Comparison of ENCODE assay signal across 20 cellular contexts in the genomic region with DNA sequence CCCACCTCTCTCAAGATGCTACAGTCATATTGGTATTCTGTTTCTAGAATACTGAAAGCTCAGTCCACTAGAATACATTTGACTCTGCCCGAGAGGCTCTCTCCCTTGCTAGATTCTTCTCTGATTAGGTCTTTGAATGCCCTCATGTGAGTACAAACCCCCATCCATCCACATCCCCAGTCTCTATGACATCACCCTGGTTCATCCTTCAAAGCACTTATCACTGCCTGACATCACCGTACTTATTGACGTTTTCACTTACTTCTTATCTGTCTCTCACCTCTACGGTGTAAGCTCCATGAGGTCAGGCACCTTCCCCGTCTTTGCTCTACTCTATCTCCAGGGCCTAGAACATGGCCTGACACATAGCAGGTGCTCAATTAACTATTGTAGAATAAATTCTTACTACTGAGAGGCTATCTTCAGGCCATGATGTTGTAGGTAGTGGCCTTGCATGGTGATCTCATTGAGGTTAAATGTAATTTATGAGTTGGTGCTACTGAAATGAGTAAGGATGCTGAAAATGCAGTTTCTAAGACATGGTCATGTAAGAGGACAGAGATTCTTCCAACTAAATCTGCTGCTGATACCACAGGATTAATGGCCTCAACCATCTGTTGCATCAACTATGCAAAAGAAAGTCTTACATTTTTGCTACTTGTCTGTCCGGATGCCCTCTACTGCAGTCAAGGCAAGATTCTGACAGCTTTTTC. TPM values are rescaled to one million over a fixed set of nuclear protein-coding genes. Genes with fewer than 3 reads are reported as not detected.
A peak's percentile ranks its signal among the peaks of the same experiment; 100 is the strongest.
DNase-seq lines count a peak whose midpoint lies in the region; ATAC-seq, FAIRE-seq and TF ChIP-seq lines count a peak whose summit lies in the region.
"Had no signal": no experiment of that assay in that cellular context is flagged by ENCODE, and none has a peak within 500 bp of the region (broad histone marks: within the 10 kb centered on the region; RNA-seq: fewer than 3 reads in every experiment).

No MANE protein-coding gene starts in this region.

- H3K27ac Mint-ChIP-seq in activated CD4-positive, alpha-beta T cell treated with anti-CD3 and anti-CD28 coated beads for 36 hours: peak overlapping the region; percentile 48
- peak overlapping the region; percentile 6; the same call in 1 of the 2 replicates for H3K27ac Mint-ChIP-seq in HFFc6
- H3K27ac Mint-ChIP-seq in chondrocyte (ENCODE audit: unreplicated experiment): peak overlapping the region; percentile 3

- peak; percentile 5 for FAIRE-seq in GM12891 (lab: Jason Lieb, UNC)

- no peak overlapping the region for H3K4me3 ChIP-seq in spleen
- H3K4me3 ChIP-seq: SJCRH30 had no signal

- H3K9me3 Mint-ChIP-seq in activated CD4-positive, alpha-beta T cell treated with anti-CD3 and anti-CD28 coated beads for 36 hours (ENCODE audit: low read depth): no peaks in the 10 kb centered on the region
- no peaks in the 10 kb centered on the region for H3K9me3 Mint-ChIP-seq in HFFc6
- no peaks in the 10 kb centered on the region for H3K9me3 Mint-ChIP-seq in chondrocyte (ENCODE audit: low read depth)
- H3K9me3 Mint-ChIP-seq: CD4-positive, alpha-beta memory T cell had no signal

- no peaks in the 10 kb centered on the region for H3K4me1 ChIP-seq in spleen
- H3K4me1 ChIP-seq: SJCRH30 had no signal

- TF ChIP-seq CTCF in HFFc6 (IDR thresholded peaks at IDR 0.05) (no peak), chondrocyte (IDR thresholded peaks at IDR 0.05) (no peak), spleen (IDR thresholded peaks at IDR 0.05 in 8 of 11, conservative IDR thresholded peaks at IDR 0.05 in 3 of 11) (no peak)

- H3K36me3 Mint-ChIP-seq in activated CD4-positive, alpha-beta T cell treated with anti-CD3 and anti-CD28 coated beads for 36 hours (ENCODE audit: low read depth): peaks cover 37% of the 10 kb centered on the region
- peaks cover 40% of the 10 kb centered on the region for H3K36me3 Mint-ChIP-seq in HFFc6 (ENCODE audit: low read depth)
- H3K36me3 Mint-ChIP-seq in chondrocyte (ENCODE audit: low read depth): peaks cover 43% of the 10 kb centered on the region

- intact Hi-C loops in activated CD4-positive, alpha-beta T cell treated with anti-CD3 and anti-CD28 coated beads for 36 hours (cut with DNase I, micrococcal nuclease): no loop called here
- intact Hi-C loops in left colon (cut with DNase I, micrococcal nuclease): no loop called here
- intact Hi-C loops in spleen (cut with DNase I; ENCODE audit: low total_unique reads): no loop called here

- WGBS in spleen, 5 donors: 95 to 99% (median 95%) methylated on average over 6 of the region's 6 CpGs

- CTCF ChIA-PET in activated CD4-positive, alpha-beta T cell treated with anti-CD3 and anti-CD28 coated beads for 36 hours (lab: Charles Lee): no interaction called here

- no peaks in the 10 kb centered on the region for H3K27me3 Mint-ChIP-seq in activated CD4-positive, alpha-beta T cell treated with anti-CD3 and anti-CD28 coated beads for 36 hours
- no peaks in the 10 kb centered on the region for H3K27me3 Mint-ChIP-seq in HFFc6 (ENCODE audit: insufficient read depth)
- H3K27me3 Mint-ChIP-seq in chondrocyte (ENCODE audit: low read depth): no peaks in the 10 kb centered on the region
- H3K27me3 Mint-ChIP-seq: CD4-positive, alpha-beta memory T cell had no signal

- no peak for DNase-seq in activated CD4-positive, alpha-beta T cell treated with anti-CD3 and anti-CD28 coated beads for 36 hours
- DNase-seq in activated CD4-positive, alpha-beta T cell treated with anti-CD3 and anti-CD28 coated beads for 4 hours: no peak
- DNase-seq in GM12891 (ENCODE audit: insufficient read length, low spot score) (no peak), HFFc6 (peak; percentile 12), chondrocyte (ENCODE audit: low spot score) (no peak), left colon (no peak), spleen (no peak)
- DNase-seq in activated CD8-positive, alpha-beta memory T cell treated with anti-CD3 and anti-CD28 coated beads, Interleukin-2, amount 50 U/mL, for 48 hours: no peak
- DNase-seq: Calu3; CD4-positive, alpha-beta memory T cell; H7; NCI-H1105; NCI-H1930; NCI-H446; NCI-H69; SJCRH30 had no signal

- H3K27ac ChIP-seq in spleen: no peak overlapping the region
- H3K27ac ChIP-seq: SJCRH30 had no signal

- H3K9me3 ChIP-seq in spleen: no peaks in the 10 kb centered on the region
- H3K9me3 ChIP-seq: SJCRH30 had no signal

- H3K36me3 ChIP-seq in spleen: peaks cover 0 to 90% (median 42%) of the 10 kb centered on the region in 6 donors
- H3K36me3 ChIP-seq: SJCRH30 had no signal

- TF ChIP-seq POLR2A in GM12891 (IDR thresholded peaks at IDR 0.05; ENCODE audit: low read depth, low read length) (no peak), spleen (IDR thresholded peaks at IDR 0.05) (no peak)

- H3K4me1 Mint-ChIP-seq in activated CD4-positive, alpha-beta T cell treated with anti-CD3 and anti-CD28 coated beads for 36 hours: peaks cover 14% of the 10 kb centered on the region
- H3K4me1 Mint-ChIP-seq in HFFc6 (ENCODE audit: low read depth): peaks cover 41% of the 10 kb centered on the region
- H3K4me1 Mint-ChIP-seq in chondrocyte (ENCODE audit: low read depth): peaks cover 23% of the 10 kb centered on the region
- H3K4me1 Mint-ChIP-seq: CD4-positive, alpha-beta memory T cell had no signal

- peak; percentile 77 for ATAC-seq in activated CD4-positive, alpha-beta T cell treated with anti-CD3 and anti-CD28 coated beads for 36 hours
- ATAC-seq in left colon: no peak

- POLR2A ChIA-PET in activated CD4-positive, alpha-beta T cell treated with anti-CD3 and anti-CD28 coated beads for 36 hours (lab: Charles Lee): no interaction called here

- H3K4me3 Mint-ChIP-seq in activated CD4-positive, alpha-beta T cell treated with anti-CD3 and anti-CD28 coated beads for 36 hours: no peak overlapping the region
- H3K4me3 Mint-ChIP-seq in HFFc6 (no peak overlapping the region), chondrocyte (ENCODE audit: unreplicated experiment) (no peak overlapping the region)
- H3K4me3 Mint-ChIP-seq: CD4-positive, alpha-beta memory T cell had no signal

- H3K27me3 ChIP-seq in spleen (replicated peaks in 1 of 7): no peaks in the 10 kb centered on the region
- H3K27me3 ChIP-seq: SJCRH30 had no signal

TF ChIP-seq in GM12891, 5 proteins besides CTCF, POLR2A, EP300 and RAD21:
- TF ChIP-seq TAF1 (IDR thresholded peaks at IDR 0.05; ENCODE audit: low read depth, low read length) (no peak), SPI1 (IDR thresholded peaks at IDR 0.05; ENCODE audit: low read depth, low read length) (no peak), POU2F2 (IDR thresholded peaks at IDR 0.05; ENCODE audit: low read depth, low read length) (no peak), PAX5 (IDR thresholded peaks at IDR 0.05; ENCODE audit: insufficient read depth, low read length, severe bottlenecking) (no peak), POLR2AphosphoS5 (IDR thresholded peaks at IDR 0.05; ENCODE audit: low read depth, low read length) (no peak)

RNA-seq across cellular contexts. Expression of a gene that starts 26.8 kb away (rescaled TPM):
- 1 to 10 TPM; 6.0 to 8.4 TPM for total RNA-seq in activated CD4-positive, alpha-beta T cell treated with anti-CD3 and anti-CD28 coated beads for 36 hours
- polyA plus RNA-seq in GM12891 (2012; ENCODE audit: low read depth, missing spikeins): 2.0 TPM
- total RNA-seq in HFFc6 (2021; fragmentation: NEBNext Ultra II Directional; extraction: Animal tissue kit (Norgen Biotek cat#: 25700)): 10 to 100 TPM; 26.9 to 31.6 (median 28.2) TPM
- total RNA-seq in chondrocyte (28.9 to 35.5 TPM (median 34.4 TPM) in 3 replicates), left colon (10 to 100 TPM; 14.2 to 18.6 TPM), spleen (10 to 100 TPM; 20.5 to 30.9 (median 29.2) TPM)
- 10 to 100 TPM in 2 of 3 donors, 1 to 10 TPM in 1; 9.2 to 14.8 (median 14.4) TPM for polyA plus RNA-seq in spleen

RNA-seq across cellular contexts. Expression of a gene that starts 54.3 kb away (rescaled TPM):
- total RNA-seq in activated CD4-positive, alpha-beta T cell treated with anti-CD3 and anti-CD28 coated beads for 36 hours: not detected
- polyA plus RNA-seq in GM12891 (2012; ENCODE audit: low read depth, missing spikeins): not detected
- total RNA-seq in HFFc6 (2021; fragmentation: NEBNext Ultra II Directional; extraction: Animal tissue kit (Norgen Biotek cat#: 25700)): not detected
- total RNA-seq in chondrocyte (not detected in 3 replicates), left colon (not detected), spleen (under 1 TPM in 1 of 7 donors, not detected in 6; 0.22 TPM)
- polyA plus RNA-seq in spleen: under 1 TPM in 1 of 3 donors, not detected in 2; 0.02 TPM
- total RNA-seq: A172; Calu3; CD4-positive, alpha-beta memory T cell; HT1080; LHCN-M2; SJCRH30 had no signal
- polyA plus RNA-seq: BJ; CD4-positive, alpha-beta memory T cell had no signal
